9 cellular contexts compared by ENCODE assay signal in genomic region chr11:65607614-65608426, GRCh38. TPM values are rescaled to one million over a fixed set of nuclear protein-coding genes. Genes with fewer than 3 reads are reported as not detected.
A peak's percentile ranks its signal among the peaks of the same experiment; 100 is the strongest.
DNase-seq lines count a peak whose midpoint lies in the region; ATAC-seq and TF ChIP-seq lines count a peak whose summit lies in the region.
"Had no signal": no experiment of that assay in that cellular context is flagged by ENCODE, and none has a peak within 500 bp of the region (broad histone marks: within the 10 kb centered on the region; RNA-seq: fewer than 3 reads in every experiment).

No MANE protein-coding gene starts in this region.

- H3K79me1 ChIP-seq in H9 (ENCODE audit: insufficient read depth, low read depth, low read length, poor library complexity, severe bottlenecking) (no peaks in the 10 kb centered on the region), trophoblast cell (ENCODE audit: low read length) (peaks cover 2% of the 10 kb centered on the region)

- H3K27ac Mint-ChIP-seq in H9, result peak overlapping the region in 2 of 3 experiments; percentile 27 to 70; a peak in 4 of 7 replicates
- H3K27ac Mint-ChIP-seq in activated naive CD4-positive, alpha-beta T cell treated with anti-CD3 and anti-CD28 coated beads for 36 hours, result no peak overlapping the region

- H3K27me3 ChIP-seq in H9 (ENCODE audit: insufficient read depth, low read length), result no peaks in the 10 kb centered on the region
- H3K27me3 ChIP-seq in trophoblast cell (ENCODE audit: insufficient read depth, low read length), result no peaks in the 10 kb centered on the region

- H4K12ac ChIP-seq in trophoblast cell (ENCODE audit: low read depth, low read length), result no peak overlapping the region

- H3K27ac ChIP-seq in H9 (ENCODE audit: insufficient read length, low read depth, low read length) (no peak overlapping the region), cingulate gyrus (ENCODE audit: low read depth, low read length) (peak overlapping the region; percentile 95), trophoblast cell (ENCODE audit: low read depth, low read length) (no peak overlapping the region)

- no peak overlapping the region for H4K91ac ChIP-seq in H9 (ENCODE audit: insufficient read length, low read depth, low read length)
- H4K91ac ChIP-seq in trophoblast cell (ENCODE audit: low read depth, low read length), result no peak overlapping the region

- CTCF ChIA-PET in activated naive CD4-positive, alpha-beta T cell treated with anti-CD3 and anti-CD28 coated beads for 36 hours (lab: Charles Lee), result no interaction called here

- H2BK5ac ChIP-seq in H9 (ENCODE audit: insufficient read length, low read length), result no peak overlapping the region
- H2BK5ac ChIP-seq in trophoblast cell (ENCODE audit: low read depth, low read length, poor library complexity), result no peak overlapping the region

- H3K4me3 Mint-ChIP-seq in H9, result peak overlapping the region; percentile 55 to 81
- H3K4me3 Mint-ChIP-seq in activated naive CD4-positive, alpha-beta T cell treated with anti-CD3 and anti-CD28 coated beads for 36 hours, result no peak overlapping the region

- peaks cover 15 to 63% (median 62%) of the 10 kb centered on the region in 3 experiments; a peak in 6 of 7 replicates for H3K36me3 Mint-ChIP-seq in H9 (ENCODE audit: insufficient read depth in 1 of 3, low read depth in 3 of 3)
- H3K36me3 Mint-ChIP-seq in activated naive CD4-positive, alpha-beta T cell treated with anti-CD3 and anti-CD28 coated beads for 36 hours (ENCODE audit: low read depth), result peaks cover 13% of the 10 kb centered on the region

- H3K4me3 ChIP-seq in trophoblast cell (ENCODE audit: low read depth, low read length), result peak overlapping the region; percentile 34

- H2BK12ac ChIP-seq in H9 (ENCODE audit: insufficient read length, low read depth, low read length) (no peak overlapping the region), trophoblast cell (ENCODE audit: low read length) (no peak overlapping the region)

- H3K4ac ChIP-seq in H9 (ENCODE audit: low read depth, low read length), result no peak overlapping the region
- H3K4ac ChIP-seq in trophoblast cell (ENCODE audit: low read depth, low read length), result no peak overlapping the region

- H3K23ac ChIP-seq in H9 (ENCODE audit: insufficient read length, low read depth, low read length) (no peak overlapping the region), trophoblast cell (ENCODE audit: low read length) (no peak overlapping the region)

- peaks cover 63 to 70% of the 10 kb centered on the region in 2 experiments for H3K36me3 ChIP-seq in trophoblast cell (ENCODE audit: control insufficient read depth in 1 of 2, insufficient read depth in 2 of 2, low read length in 2 of 2)

- H3K9me3 Mint-ChIP-seq in H9, result no peaks in the 10 kb centered on the region
- H3K9me3 Mint-ChIP-seq in activated naive CD4-positive, alpha-beta T cell treated with anti-CD3 and anti-CD28 coated beads for 36 hours, result no peaks in the 10 kb centered on the region

- H4K8ac ChIP-seq in H9 (replicated peaks; ENCODE audit: insufficient read length, low read depth, low read length) (no peak overlapping the region), trophoblast cell (ENCODE audit: low read depth, low read length) (no peak overlapping the region)

- H3K4me2 ChIP-seq in H9 (ENCODE audit: insufficient read depth, insufficient read length, low read length) (peak overlapping the region; percentile 53), trophoblast cell (ENCODE audit: low read length) (peak overlapping the region; percentile 63)

- H3K56ac ChIP-seq in H9 (ENCODE audit: insufficient read length, low read depth, low read length), result no peak overlapping the region

- no peak overlapping the region for H2BK20ac ChIP-seq in H9 (ENCODE audit: low read depth, low read length, poor library complexity, severe bottlenecking)

- no peak overlapping the region for H4K5ac ChIP-seq in H9 (ENCODE audit: insufficient read length, low read depth, low read length)

- no peak for ATAC-seq in GM19463 (IDR thresholded peaks at IDR 0.05; ENCODE audit: unreplicated experiment)

- no peak overlapping the region for H2BK120ac ChIP-seq in H9 (ENCODE audit: low read depth, low read length, poor library complexity, severe bottlenecking)
- H2BK120ac ChIP-seq in trophoblast cell (ENCODE audit: insufficient read depth, low read length, poor library complexity), result no peak overlapping the region

- H3K23me2 ChIP-seq in H9 (ENCODE audit: insufficient read length, low read depth, low read length, poor library complexity, severe bottlenecking), result peaks cover 8% of the 10 kb centered on the region

- H3K4me1 ChIP-seq in H9 (ENCODE audit: insufficient read depth, low read length) (no peaks in the 10 kb centered on the region; the same call in 1 of the 2 replicates), trophoblast cell (ENCODE audit: control insufficient read depth in 1 of 2, insufficient read depth in 2 of 2, low read length in 2 of 2) (peaks cover 25 to 29% of the 10 kb centered on the region in 2 experiments)

- no peak for TF ChIP-seq CTCF in H9 (conservative IDR thresholded peaks at IDR 0.05)

- no peak overlapping the region for H2AFZ ChIP-seq in H9 (ENCODE audit: low read length)
- no peak overlapping the region for H2AFZ ChIP-seq in trophoblast cell (ENCODE audit: insufficient read depth, low read length, poor library complexity)

- DNase-seq in H9 (no peak), trophoblast cell (no peak), T-helper 1 cell (no peak)
- no peak for DNase-seq in activated naive CD4-positive, alpha-beta T cell treated with anti-CD3 and anti-CD28 coated beads for 36 hours
- DNase-seq: NCI-H1105; stimulated activated CD4-positive, alpha-beta T cell treated with anti-CD3 and anti-CD28 coated beads, Interleukin-1b, Interleukin-23, amount 100 ng/mL, for 48 hours had no signal

- no peak overlapping the region for H3T11ph ChIP-seq in H9 (ENCODE audit: low read length)

- intact Hi-C loops in activated naive CD4-positive, alpha-beta T cell treated with anti-CD3 and anti-CD28 coated beads for 36 hours (cut with micrococcal nuclease), result no loop called here

- H3K27me3 Mint-ChIP-seq in H9 (ENCODE audit: low read depth), result peaks cover 1% of the 10 kb centered on the region; the same call in 1 of the 2 replicates
- no peaks in the 10 kb centered on the region for H3K27me3 Mint-ChIP-seq in activated naive CD4-positive, alpha-beta T cell treated with anti-CD3 and anti-CD28 coated beads for 36 hours (ENCODE audit: low read depth)

- no peaks in the 10 kb centered on the region for H3K9me3 ChIP-seq in H9 (ENCODE audit: control insufficient read depth, low read depth, low read length)
- peaks cover 9% of the 10 kb centered on the region for H3K9me3 ChIP-seq in trophoblast cell (ENCODE audit: insufficient read depth, low read depth, low read length)

- no peak overlapping the region for H2BK15ac ChIP-seq in H9 (ENCODE audit: low read depth, low read length)

- no peaks in the 10 kb centered on the region for H4K20me1 ChIP-seq in H9 (ENCODE audit: control insufficient read depth, insufficient read depth, insufficient read length)

- H3K79me2 ChIP-seq in H9 (ENCODE audit: insufficient read depth, low read length) (no peaks in the 10 kb centered on the region), trophoblast cell (ENCODE audit: control insufficient read depth, insufficient read depth, low read length, poor library complexity) (peaks cover 4% of the 10 kb centered on the region)

- no peak overlapping the region for H3K18ac ChIP-seq in H9 (ENCODE audit: insufficient read length, low read depth, low read length)
- H3K18ac ChIP-seq in trophoblast cell (ENCODE audit: low read length), result no peak overlapping the region

- H3K14ac ChIP-seq in H9 (ENCODE audit: insufficient read depth, low read length) (peak overlapping the region; percentile 49; the same call in 1 of the 2 replicates), trophoblast cell (ENCODE audit: low read length) (no peak overlapping the region)

- H2AK5ac ChIP-seq in H9 (ENCODE audit: insufficient read length, low read length) (no peak overlapping the region), trophoblast cell (ENCODE audit: low read length) (no peak overlapping the region)

- no CpG with 5 or more reads among the region's 37 CpGs for WGBS in H9 (ENCODE audit: extremely low coverage, insufficient read length, low lambda C conversion rate)
- WGBS in trophoblast cell (ENCODE audit: extremely low coverage, insufficient coverage, insufficient read length), result no CpG with 5 or more reads among the region's 37 CpGs

- H3K9ac ChIP-seq in H9 (ENCODE audit: extremely low read depth, insufficient read length, low read length), result no peak overlapping the region
- no peak overlapping the region for H3K9ac ChIP-seq in trophoblast cell (ENCODE audit: low read length)

- H3K4me1 Mint-ChIP-seq in H9, result peaks cover 14 to 28% of the 10 kb centered on the region in 2 experiments
- peaks cover 31% of the 10 kb centered on the region for H3K4me1 Mint-ChIP-seq in activated naive CD4-positive, alpha-beta T cell treated with anti-CD3 and anti-CD28 coated beads for 36 hours (ENCODE audit: low read depth)

RNA-seq across cellular contexts. Expression of gene MAP3K11, which starts 6.2 kb away (rescaled TPM):
- 57.9 and 61.1 TPM in 2 replicates for total RNA-seq in H9 (2021)
- 50.2 and 51.4 TPM in 2 replicates for polyA plus RNA-seq in trophoblast cell (2013)
- total RNA-seq in activated naive CD4-positive, alpha-beta T cell treated with anti-CD3 and anti-CD28 coated beads for 36 hours, result 10 to 100 TPM; 28.9 to 32.7 TPM

RNA-seq across cellular contexts. Expression of gene PCNX3, which starts 7.8 kb away (rescaled TPM):
- 48.3 and 50.5 TPM in 2 replicates for total RNA-seq in H9 (2021)
- 26.5 TPM in 2 replicates for polyA plus RNA-seq in trophoblast cell (2013)
- total RNA-seq in activated naive CD4-positive, alpha-beta T cell treated with anti-CD3 and anti-CD28 coated beads for 36 hours, result 10 to 100 TPM; 21.6 to 24.7 TPM

RNA-seq across cellular contexts. Expression of gene KCNK7, which starts 12.2 kb away (rescaled TPM):
- 1.8 and 2.8 TPM in 2 replicates for total RNA-seq in H9 (2021)
- polyA plus RNA-seq in trophoblast cell (2013), result 0.03 and 0.04 TPM in 2 replicates
- under 1 TPM in 1 of 2 experiments, not detected in 1; 0.35 TPM for total RNA-seq in activated naive CD4-positive, alpha-beta T cell treated with anti-CD3 and anti-CD28 coated beads for 36 hours
- total RNA-seq: Daoy had no signal

RNA-seq across cellular contexts. Expression of gene SIPA1, which starts 30.1 kb away (rescaled TPM):
- total RNA-seq in H9 (2021), result 32.0 and 37.4 TPM in 2 replicates
- 25.5 and 28.2 TPM in 2 replicates for polyA plus RNA-seq in trophoblast cell (2013)
- 100 to 1,000 TPM; 146 to 150 TPM for total RNA-seq in activated naive CD4-positive, alpha-beta T cell treated with anti-CD3 and anti-CD28 coated beads for 36 hours

RNA-seq across cellular contexts. Expression of gene EHBP1L1, which starts 32.0 kb away (rescaled TPM):
- total RNA-seq in H9 (2021), result 13.8 and 14.5 TPM in 2 replicates
- polyA plus RNA-seq in trophoblast cell (2013), result 12.5 and 13.2 TPM in 2 replicates
- 10 to 100 TPM; 51.9 to 54.6 TPM for total RNA-seq in activated naive CD4-positive, alpha-beta T cell treated with anti-CD3 and anti-CD28 coated beads for 36 hours
